Comparison of ENCODE assay signal across 11 cellular contexts in the genomic region with DNA sequence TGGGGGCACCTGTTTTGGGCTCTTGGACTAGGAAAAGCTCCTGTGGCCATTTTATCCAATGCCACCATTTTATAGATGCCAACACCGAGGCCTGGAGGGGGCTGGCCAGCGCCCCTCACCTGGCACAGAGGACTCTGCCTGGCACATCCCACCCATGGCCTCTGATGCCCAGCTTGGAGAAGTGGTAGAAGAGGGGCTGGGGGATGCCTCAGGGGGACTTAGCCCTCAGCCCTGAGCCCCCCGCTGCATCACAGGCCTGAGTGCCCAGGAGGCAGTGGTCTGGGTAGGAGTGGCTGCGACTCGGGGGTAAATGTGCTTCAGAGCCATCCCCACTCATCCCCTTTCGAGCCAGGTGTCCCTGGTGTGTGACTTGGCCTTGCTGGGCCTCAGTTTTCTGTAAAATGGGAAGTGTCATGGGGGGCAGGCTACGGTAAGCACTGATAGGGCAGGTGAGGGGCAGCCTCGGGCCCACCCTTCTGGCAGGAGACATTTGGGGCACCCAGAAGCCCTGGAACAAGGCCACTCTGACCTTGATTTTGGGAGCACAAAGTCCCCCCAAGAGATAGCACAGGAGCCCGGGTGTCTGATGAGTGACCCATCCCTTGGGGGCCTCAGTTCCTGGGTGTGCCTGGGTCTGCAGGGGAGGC. TPM values are rescaled to one million over a fixed set of nuclear protein-coding genes. Genes with fewer than 3 reads are reported as not detected.
DNase-seq lines count a peak whose midpoint lies in the region; ATAC-seq and TF ChIP-seq lines count a peak whose summit lies in the region.
"Had no signal": no experiment of that assay in that cellular context is flagged by ENCODE, and none has a peak within 500 bp of the region (broad histone marks: within the 10 kb centered on the region; RNA-seq: fewer than 3 reads in every experiment).

No MANE protein-coding gene starts in this region.

- peaks cover 55% of the 10 kb centered on the region for H4K20me1 ChIP-seq in Loucy (ENCODE audit: insufficient read depth, low read length, poor library complexity, severe bottlenecking)

- no peaks in the 10 kb centered on the region for H3K9me3 ChIP-seq in CD8-positive, alpha-beta T cell (ENCODE audit: low read length)
- H3K9me3 ChIP-seq in Loucy (ENCODE audit: insufficient read depth, low read depth, low read length), result no peaks in the 10 kb centered on the region

- peaks cover 77% of the 10 kb centered on the region for H3K4me1 Mint-ChIP-seq in CD8-positive, alpha-beta T cell (ENCODE audit: low read depth)
- peaks cover 94% of the 10 kb centered on the region for H3K4me1 Mint-ChIP-seq in dendritic cell treated with granulocyte-macrophage colony-stimulating factor and Interleukin-4, amounts not matched to agents 40 ng/mL and 50 ng/mL, for 4 days (ENCODE audit: low read depth)
- H3K4me1 Mint-ChIP-seq in osteocyte (ENCODE audit: unreplicated experiment), result peaks cover 56% of the 10 kb centered on the region

- peak overlapping the region; percentile 49 for H3K4me3 Mint-ChIP-seq in CD8-positive, alpha-beta T cell
- peak overlapping the region; percentile 64 for H3K4me3 Mint-ChIP-seq in dendritic cell treated with granulocyte-macrophage colony-stimulating factor and Interleukin-4, amounts not matched to agents 40 ng/mL and 50 ng/mL, for 4 days
- H3K4me3 Mint-ChIP-seq in osteocyte (ENCODE audit: unreplicated experiment), result no peak overlapping the region

- no peaks in the 10 kb centered on the region for H3K36me3 Mint-ChIP-seq in CD8-positive, alpha-beta T cell
- H3K36me3 Mint-ChIP-seq in dendritic cell treated with granulocyte-macrophage colony-stimulating factor and Interleukin-4, amounts not matched to agents 40 ng/mL and 50 ng/mL, for 4 days (ENCODE audit: low read depth), result peaks cover 90% of the 10 kb centered on the region
- no peaks in the 10 kb centered on the region for H3K36me3 Mint-ChIP-seq in osteocyte (ENCODE audit: unreplicated experiment)

- no peak for ATAC-seq in CD8-positive, alpha-beta T cell
- ATAC-seq in HG03432 (IDR thresholded peaks at IDR 0.05; ENCODE audit: unreplicated experiment), result no peak

- H3K27me3 ChIP-seq in CD8-positive, alpha-beta T cell (ENCODE audit: insufficient read depth, low read length), result no peaks in the 10 kb centered on the region
- no peaks in the 10 kb centered on the region for H3K27me3 ChIP-seq in Loucy (ENCODE audit: insufficient read depth, low read length, poor library complexity, severe bottlenecking)

- peaks cover 92% of the 10 kb centered on the region for H3K4me1 ChIP-seq in CD8-positive, alpha-beta T cell (ENCODE audit: insufficient read depth, low read length)
- H3K4me1 ChIP-seq in Loucy (ENCODE audit: insufficient read depth, low read length, poor library complexity, severe bottlenecking), result peaks cover 71% of the 10 kb centered on the region

- CTCF ChIA-PET in CD8-positive, alpha-beta T cell (lab: Charles Lee), result interaction anchor here (0.8 to 4.8 kb wide), 8 partner anchors 10 to 32 kb away, joined by 3 to 38 read pairs (median 5); no protein-coding TSS in a partner anchor

- H2AFZ ChIP-seq in Loucy (ENCODE audit: low read length), result no peak overlapping the region

- H3K9ac ChIP-seq in Loucy (ENCODE audit: low read depth, low read length, poor library complexity, severe bottlenecking), result peak overlapping the region; percentile 58

- H3F3A ChIP-seq in Loucy (ENCODE audit: low read depth), result no peaks in the 10 kb centered on the region

- no peaks in the 10 kb centered on the region for H3K9me3 Mint-ChIP-seq in CD8-positive, alpha-beta T cell
- no peaks in the 10 kb centered on the region for H3K9me3 Mint-ChIP-seq in dendritic cell treated with granulocyte-macrophage colony-stimulating factor and Interleukin-4, amounts not matched to agents 40 ng/mL and 50 ng/mL, for 4 days
- H3K9me3 Mint-ChIP-seq in osteocyte (ENCODE audit: unreplicated experiment), result no peaks in the 10 kb centered on the region

- peak overlapping the region; percentile 24 for H3K4me3 ChIP-seq in CD8-positive, alpha-beta T cell (ENCODE audit: low read depth, low read length)
- peak overlapping the region; percentile 65 for H3K4me3 ChIP-seq in Loucy (ENCODE audit: low read length, poor library complexity, severe bottlenecking)
- H3K4me3 ChIP-seq: SK-N-MC had no signal

- no peak for TF ChIP-seq CTCF in CD8-positive, alpha-beta T cell (IDR thresholded peaks at IDR 0.05)
- TF ChIP-seq CTCF in Loucy (conservative IDR thresholded peaks at IDR 0.05; ENCODE audit: low read length), result no peak
- no peak for TF ChIP-seq CTCF in osteocyte (IDR thresholded peaks at IDR 0.05)

- H3K36me3 ChIP-seq in CD8-positive, alpha-beta T cell (ENCODE audit: insufficient read depth, low read length), result no peaks in the 10 kb centered on the region
- H3K36me3 ChIP-seq in Loucy (ENCODE audit: insufficient read depth, low read length), result peaks cover 9% of the 10 kb centered on the region; the same call in 1 of the 2 replicates

- H3K9me2 ChIP-seq in Loucy (replicated peaks; ENCODE audit: low read depth, low read length), result no peaks in the 10 kb centered on the region

- POLR2A ChIA-PET in CD8-positive, alpha-beta T cell (lab: Charles Lee), result interaction anchor here (0.9 to 2.9 kb wide), 4 partner anchors 10 to 18 kb away, joined by 3 to 10 read pairs (median 6); no protein-coding TSS in a partner anchor

- H3K27ac ChIP-seq in CD8-positive, alpha-beta T cell (ENCODE audit: low read depth, low read length), result no peak overlapping the region
- H3K27ac ChIP-seq: SK-N-MC had no signal

- intact Hi-C loops in CD8-positive, alpha-beta T cell (cut with DNase I, micrococcal nuclease), result no loop called here
- intact Hi-C loops in dendritic cell treated with granulocyte-macrophage colony-stimulating factor and Interleukin-4, amounts not matched to agents 40 ng/mL and 50 ng/mL, for 4 days (cut with micrococcal nuclease), result no loop called here

- H3K4me2 ChIP-seq in Loucy (ENCODE audit: low read depth, low read length, poor library complexity, severe bottlenecking), result peak overlapping the region; percentile 89

- H3K79me2 ChIP-seq in Loucy (ENCODE audit: insufficient read depth, low read length), result peaks cover 95% of the 10 kb centered on the region

- H3K27ac Mint-ChIP-seq in CD8-positive, alpha-beta T cell, result peak overlapping the region; percentile 92
- H3K27ac Mint-ChIP-seq in dendritic cell treated with granulocyte-macrophage colony-stimulating factor and Interleukin-4, amounts not matched to agents 40 ng/mL and 50 ng/mL, for 4 days, result peak overlapping the region; percentile 68
- peak overlapping the region; percentile 47 for H3K27ac Mint-ChIP-seq in osteocyte (ENCODE audit: unreplicated experiment)

- no peaks in the 10 kb centered on the region for H3K27me3 Mint-ChIP-seq in CD8-positive, alpha-beta T cell (ENCODE audit: low read depth)
- H3K27me3 Mint-ChIP-seq in dendritic cell treated with granulocyte-macrophage colony-stimulating factor and Interleukin-4, amounts not matched to agents 40 ng/mL and 50 ng/mL, for 4 days, result no peaks in the 10 kb centered on the region
- no peaks in the 10 kb centered on the region for H3K27me3 Mint-ChIP-seq in osteocyte (ENCODE audit: unreplicated experiment)

- no peak for DNase-seq in CD8-positive, alpha-beta T cell
- DNase-seq in osteocyte (ENCODE audit: extremely low spot score, unreplicated experiment) (peak; percentile 77), NOMO-1 treated with dmso at 0.1 percent for 144 hours (lab: John Stamatoyannopoulos, UW; ENCODE audit: unreplicated experiment) (no peak), globus pallidus (ENCODE audit: low spot score) (no peak)
- DNase-seq: DMS153; NCI-H510A treated with DMSO at 0.1 percent for 48 hours; stimulated activated CD4-positive, alpha-beta T cell treated with anti-CD3 and anti-CD28 coated beads, Interleukin-2, amount 100 ng/mL, for 48 hours had no signal

RNA-seq across cellular contexts. Expression of a gene that starts 22.5 kb away (rescaled TPM):
- 10 to 100 TPM; 48.7 to 48.8 TPM for total RNA-seq in CD8-positive, alpha-beta T cell
- total RNA-seq in osteocyte, result 36.4 and 37.4 TPM in 2 replicates

RNA-seq across cellular contexts. Expression of a gene that starts 59.3 kb away (rescaled TPM):
- under 1 TPM; 0.79 to 0.83 TPM for total RNA-seq in CD8-positive, alpha-beta T cell
- total RNA-seq in osteocyte, result 13.6 and 14.6 TPM in 2 replicates
